ENCODE assay signal across 8 cellular contexts in genomic region chr7:157299613-157300405, GRCh38. TPM values are rescaled to one million over a fixed set of nuclear protein-coding genes. Genes with fewer than 3 reads are reported as not detected.
DNase-seq lines count a peak whose midpoint lies in the region; ATAC-seq and TF ChIP-seq lines count a peak whose summit lies in the region.

No MANE protein-coding gene starts in this region.

- no peak for TF ChIP-seq CTCF in epithelial cell of proximal tubule (conservative IDR thresholded peaks at IDR 0.05; ENCODE audit: low read depth, low read length)

- H3K4me1 Mint-ChIP-seq in stimulated activated memory B cell treated with anti-CD40 and anti-IgM and Interleukin-4, amounts not matched to agents 10 μg/mL and 1 μg/mL and 100 μg/mL, for 72 hours = peaks cover 51% of the 10 kb centered on the region

- no peak overlapping the region for H3K4me3 ChIP-seq in epithelial cell of proximal tubule (ENCODE audit: low read depth, low read length)

- peak; percentile 24 for ATAC-seq in stimulated activated memory B cell treated with anti-CD40 and anti-IgM and Interleukin-4, amounts not matched to agents 10 μg/mL and 1 μg/mL and 100 μg/mL, for 72 hours
- no peak for ATAC-seq in GM21737 (IDR thresholded peaks at IDR 0.05; ENCODE audit: unreplicated experiment)
- no peak for ATAC-seq in HG03097 (IDR thresholded peaks at IDR 0.05; ENCODE audit: low FRiP score, unreplicated experiment)

- DNase-seq in activated T-cell treated with anti-CD3 and anti-CD28 coated beads, Interleukin-2, amount 50 U/mL, for 1 hour = peak; percentile 40
- DNase-seq in activated T-cell treated with anti-CD3 and anti-CD28 coated beads for 4 hours = no peak
- DNase-seq in T-helper 9 cell = peak; percentile 33
- DNase-seq in epithelial cell of proximal tubule (ENCODE audit: low read depth) = peak; percentile 9
- DNase-seq in NOMO-1 (lab: John Stamatoyannopoulos, UW; ENCODE audit: unreplicated experiment in 2 of 2) = no peak

- peaks cover 7% of the 10 kb centered on the region for H3K9me3 Mint-ChIP-seq in stimulated activated memory B cell treated with anti-CD40 and anti-IgM and Interleukin-4, amounts not matched to agents 10 μg/mL and 1 μg/mL and 100 μg/mL, for 72 hours

- H3K27me3 Mint-ChIP-seq in stimulated activated memory B cell treated with anti-CD40 and anti-IgM and Interleukin-4, amounts not matched to agents 10 μg/mL and 1 μg/mL and 100 μg/mL, for 72 hours = peaks cover 40% of the 10 kb centered on the region

- no peaks in the 10 kb centered on the region for H3K36me3 Mint-ChIP-seq in stimulated activated memory B cell treated with anti-CD40 and anti-IgM and Interleukin-4, amounts not matched to agents 10 μg/mL and 1 μg/mL and 100 μg/mL, for 72 hours

- no peak overlapping the region for H3K4me3 Mint-ChIP-seq in stimulated activated memory B cell treated with anti-CD40 and anti-IgM and Interleukin-4, amounts not matched to agents 10 μg/mL and 1 μg/mL and 100 μg/mL, for 72 hours

- H3K27ac Mint-ChIP-seq in stimulated activated memory B cell treated with anti-CD40 and anti-IgM and Interleukin-4, amounts not matched to agents 10 μg/mL and 1 μg/mL and 100 μg/mL, for 72 hours = peak overlapping the region; percentile 62

RNA-seq across cellular contexts. Expression of gene DNAJB6, which starts 37.0 kb away (rescaled TPM):
- 108 and 147 TPM in 2 replicates for total RNA-seq in epithelial cell of proximal tubule

Comparison
In these comparisons a context has a peak if more than half of its experiments do, and no peak if none do; other contexts are left out.
1. DNase-seq: peak in activated T-cell treated with anti-CD3 and anti-CD28 coated beads, Interleukin-2, amount 50 U/mL, for 1 hour (single experiment), T-helper 9 cell (single experiment) and epithelial cell of proximal tubule (single experiment); none in activated T-cell treated with anti-CD3 and anti-CD28 coated beads for 4 hours (single experiment) and NOMO-1 (0 of 2).